In genomic region chr13:20814224-20814910, GRCh38 we compare ENCODE assay signal across 8 cellular contexts. TPM values are rescaled to one million over a fixed set of nuclear protein-coding genes. Genes with fewer than 3 reads are reported as not detected.
DNase-seq lines count a peak whose midpoint lies in the region; ATAC-seq and TF ChIP-seq lines count a peak whose summit lies in the region.

No MANE protein-coding gene starts in this region.

- no peak overlapping the region for H2AK5ac ChIP-seq in mesenchymal stem cell (ENCODE audit: low read length, severe bottlenecking)

- CTCF ChIA-PET in AG04450 (lab: Charles Lee), result interaction anchor here (1.1 to 3.0 kb wide), 2 partner anchors 13 to 14 kb away, joined by 4 to 38 read pairs; no protein-coding TSS in a partner anchor

- H3K4ac ChIP-seq in mesenchymal stem cell (ENCODE audit: low read depth in 1 of 2, low read length in 2 of 2), result no peak overlapping the region

- H3K14ac ChIP-seq in mesenchymal stem cell (ENCODE audit: low read length in 2 of 2), result no peak overlapping the region

- H3K4me1 ChIP-seq in mesenchymal stem cell (ENCODE audit: control insufficient read depth, insufficient read depth, low read depth, low read length), result peaks cover 8% of the 10 kb centered on the region

- H3K9me3 Mint-ChIP-seq in activated CD4-positive, alpha-beta T cell treated with anti-CD3 and anti-CD28 coated beads, Interleukin-2, amount 10 ng/mL, durations not matched to agents 24 days and 14 days, result no peaks in the 10 kb centered on the region

- ATAC-seq in GM18909 (IDR thresholded peaks at IDR 0.05; ENCODE audit: poor library complexity, unreplicated experiment), result no peak

- H3K27me3 ChIP-seq in AG04450 (ENCODE audit: control insufficient read depth, insufficient read depth, low read length) (no peaks in the 10 kb centered on the region), mesenchymal stem cell (ENCODE audit: control insufficient read depth in 1 of 2, insufficient read depth in 1 of 2, low read length in 2 of 2) (no peaks in the 10 kb centered on the region)

- H4K8ac ChIP-seq in mesenchymal stem cell (ENCODE audit: low read length), result no peak overlapping the region

- H3K27ac ChIP-seq in AG04450 (ENCODE audit: low read depth, low read length) (peak overlapping the region; percentile 77), mesenchymal stem cell (ENCODE audit: low read length, poor library complexity, severe bottlenecking) (peak overlapping the region; percentile 93)

- H2AFZ ChIP-seq in mesenchymal stem cell (ENCODE audit: low read depth, low read length), result no peak overlapping the region

- H3K4me2 ChIP-seq in mesenchymal stem cell (ENCODE audit: low read length, poor library complexity, severe bottlenecking), result peak overlapping the region; percentile 43

- peak overlapping the region; percentile 81 for H3K9ac ChIP-seq in mesenchymal stem cell (ENCODE audit: low read length)

- H2BK120ac ChIP-seq in mesenchymal stem cell (ENCODE audit: low read depth, low read length), result no peak overlapping the region

- peak overlapping the region; percentile 19 for H2BK5ac ChIP-seq in mesenchymal stem cell (ENCODE audit: low read depth, low read length, poor library complexity, severe bottlenecking)

- H2BK15ac ChIP-seq in mesenchymal stem cell (ENCODE audit: low read depth, poor library complexity, severe bottlenecking), result no peak overlapping the region

- H3K18ac ChIP-seq in mesenchymal stem cell (ENCODE audit: low read depth in 1 of 2, low read length in 2 of 2), result no peak overlapping the region

- WGBS in mesenchymal stem cell, result 6% methylated on average over 2 of the region's 5 CpGs

- DNase-seq in AG04450 (ENCODE audit: low read depth, low spot score) (peak; percentile 91), NCI-H2227 (lab: John Stamatoyannopoulos, UW; ENCODE audit: unreplicated experiment) (peak; percentile 47), dedifferentiated amniotic fluid mesenchymal stem cell (ENCODE audit: extremely low spot score) (peak; percentile 86), mesenchymal stem cell (peak; percentile 96), superior temporal gyrus (ENCODE audit: extremely low spot score) (no peak)
- DNase-seq in activated CD4-positive, alpha-beta T cell treated with anti-CD3 and anti-CD28 coated beads, Interleukin-2, amount 10 ng/mL, durations not matched to agents 24 days and 14 days, result no peak
- DNase-seq in stimulated activated CD4-positive, alpha-beta T cell treated with anti-CD3 and anti-CD28 coated beads, Interleukin-1b, Interleukin-23, amount 100 ng/mL, for 48 hours, result no peak

- H4K91ac ChIP-seq in mesenchymal stem cell (ENCODE audit: low read length), result no peak overlapping the region

- intact Hi-C loops in activated CD4-positive, alpha-beta T cell treated with anti-CD3 and anti-CD28 coated beads, Interleukin-2, amount 10 ng/mL, durations not matched to agents 24 days and 14 days (cut with micrococcal nuclease), result no loop called here

- peaks cover 15% of the 10 kb centered on the region for H3K79me1 ChIP-seq in mesenchymal stem cell (replicated peaks; ENCODE audit: low read length, poor library complexity, severe bottlenecking)

- no peak overlapping the region for H3K4me3 Mint-ChIP-seq in activated CD4-positive, alpha-beta T cell treated with anti-CD3 and anti-CD28 coated beads, Interleukin-2, amount 10 ng/mL, durations not matched to agents 24 days and 14 days

- no peaks in the 10 kb centered on the region for H3K27me3 Mint-ChIP-seq in activated CD4-positive, alpha-beta T cell treated with anti-CD3 and anti-CD28 coated beads, Interleukin-2, amount 10 ng/mL, durations not matched to agents 24 days and 14 days

- TF ChIP-seq CTCF in AG04450 (IDR thresholded peaks at IDR 0.05; ENCODE audit: low read depth, low read length), result no peak

- POLR2A ChIA-PET in AG04450 (lab: Yijun Ruan, JAX), result interaction anchor here (1.1 kb wide), 2 partner anchors 11 to 13 kb away, joined by 3 to 5 read pairs; no protein-coding TSS in a partner anchor

- H3K27ac Mint-ChIP-seq in activated CD4-positive, alpha-beta T cell treated with anti-CD3 and anti-CD28 coated beads, Interleukin-2, amount 10 ng/mL, durations not matched to agents 24 days and 14 days, result no peak overlapping the region

- H3K4me3 ChIP-seq in AG04450 (ENCODE audit: low read depth, low read length) (peak overlapping the region; percentile 35), mesenchymal stem cell (ENCODE audit: insufficient read depth in 1 of 2, low read depth in 1 of 2, low read length in 2 of 2) (peak overlapping the region in 1 of 2 experiments; percentile 65)

- peaks cover 31% of the 10 kb centered on the region for H3K36me3 Mint-ChIP-seq in activated CD4-positive, alpha-beta T cell treated with anti-CD3 and anti-CD28 coated beads, Interleukin-2, amount 10 ng/mL, durations not matched to agents 24 days and 14 days (ENCODE audit: low read depth)

- no peak overlapping the region for H3K23ac ChIP-seq in mesenchymal stem cell (ENCODE audit: low read length in 2 of 2)

- H3K9me3 ChIP-seq in AG04450 (ENCODE audit: control insufficient read depth, insufficient read depth, low read length) (no peaks in the 10 kb centered on the region), mesenchymal stem cell (ENCODE audit: control insufficient read depth, low read length) (no peaks in the 10 kb centered on the region)

- H3K4me1 Mint-ChIP-seq in activated CD4-positive, alpha-beta T cell treated with anti-CD3 and anti-CD28 coated beads, Interleukin-2, amount 10 ng/mL, durations not matched to agents 24 days and 14 days, result peaks cover 2% of the 10 kb centered on the region

- H3K36me3 ChIP-seq in mesenchymal stem cell (ENCODE audit: control insufficient read depth in 1 of 2, insufficient read depth in 2 of 2, low read depth in 1 of 2, low read length in 2 of 2), result peaks cover 1 to 5% of the 10 kb centered on the region in 2 experiments

- peak overlapping the region in 1 of 2 experiments; percentile 6 for H2BK12ac ChIP-seq in mesenchymal stem cell (ENCODE audit: low read length in 2 of 2)

RNA-seq across cellular contexts. Expression of gene EEF1AKMT1, which starts 40.6 kb away (rescaled TPM):
- polyA plus RNA-seq in AG04450 (2011; rRNA removed), result 14.7 and 19.5 TPM in 2 replicates
- 7.3 and 8.8 TPM in 2 replicates for polyA minus RNA-seq in AG04450 (2011; rRNA and poly(A)+ RNA removed)
- polyA plus RNA-seq in mesenchymal stem cell (2013, experiment 1 of 2), result 5.9 TPM
- 6.1 TPM for polyA plus RNA-seq in mesenchymal stem cell (2013, experiment 2 of 2)
- 12.0 and 14.6 TPM in 2 replicates for total RNA-seq in activated CD4-positive, alpha-beta T cell treated with anti-CD3 and anti-CD28 coated beads, Interleukin-2, amount 10 ng/mL, durations not matched to agents 24 days and 14 days

Comparison
In these comparisons a context has a peak if more than half of its experiments do, and no peak if none do; other contexts are left out.
1. DNase-seq: peak in AG04450 (single experiment), NCI-H2227 (single experiment), dedifferentiated amniotic fluid mesenchymal stem cell (single experiment) and mesenchymal stem cell (single experiment); none in activated CD4-positive, alpha-beta T cell treated with anti-CD3 and anti-CD28 coated beads, Interleukin-2, amount 10 ng/mL, durations not matched to agents 24 days and 14 days (single experiment), superior temporal gyrus (single experiment) and stimulated activated CD4-positive, alpha-beta T cell treated with anti-CD3 and anti-CD28 coated beads, Interleukin-1b, Interleukin-23, amount 100 ng/mL, for 48 hours (single experiment).